ENCODE assay signal across 15 cellular contexts in the genomic region with DNA sequence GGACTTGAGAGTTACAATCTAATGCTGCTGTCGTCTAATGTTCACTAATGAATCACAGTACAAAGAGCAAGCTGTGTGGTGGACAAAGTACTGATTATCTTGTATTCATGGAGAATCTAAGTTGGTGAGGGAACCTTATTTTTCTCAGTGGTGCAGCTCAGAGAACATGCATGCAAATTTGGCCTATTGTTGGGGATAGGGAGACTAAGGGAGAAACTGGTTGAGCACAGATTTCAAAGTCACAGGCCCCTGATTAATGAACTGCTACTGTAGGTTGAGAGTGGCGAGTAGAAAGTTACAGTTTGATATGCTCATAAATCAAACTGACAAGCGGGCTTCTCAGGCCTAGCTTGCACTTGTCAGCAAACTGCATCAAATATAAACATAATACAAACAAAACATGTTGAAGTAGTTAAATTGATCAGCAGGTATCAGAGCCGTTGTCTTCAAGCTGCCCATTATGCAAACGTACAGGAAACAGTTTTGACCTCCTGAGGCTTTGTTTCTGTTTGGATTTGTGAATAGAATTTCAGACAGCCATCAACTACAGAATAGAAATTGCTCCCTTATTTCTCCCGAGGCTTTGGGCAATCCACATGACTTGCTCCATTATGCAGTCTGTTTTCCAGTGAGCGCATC.
DNase-seq lines count a peak whose midpoint lies in the region; ATAC-seq and TF ChIP-seq lines count a peak whose summit lies in the region.
"Had no signal": no experiment of that assay in that cellular context is flagged by ENCODE, and none has a peak within 500 bp of the region (broad histone marks: within the 10 kb centered on the region; RNA-seq: fewer than 3 reads in every experiment).

No MANE protein-coding gene starts in this region.

- CTCF ChIA-PET in Panc1 (lab: Charles Lee): no interaction called here

- 64 to 67% methylated on average over 2 to 4 of the region's 7 CpGs for WGBS in mesodermal cell (ENCODE audit: insufficient coverage in 2 of 2), 2 experiments
- WGBS in heart right ventricle, 2 donors: 66 to 75% methylated on average over 7 of the region's 7 CpGs

- H3K27ac ChIP-seq in Panc1 (ENCODE audit: low read length) (peak overlapping the region; percentile 44; the same call in 1 of the 2 replicates), mesodermal cell (ENCODE audit: low read depth, low read length, severe bottlenecking) (peak overlapping the region; percentile 24), heart right ventricle (no peak overlapping the region)
- H3K27ac ChIP-seq: pancreas, tibial artery had no signal

- BruUV-seq in Panc1 (replicated peaks; lab: Mats Ljungman, UMichigan): no TSS peak

- no peaks in the 10 kb centered on the region for H3K36me3 Mint-ChIP-seq in natural killer cell
- H3K36me3 Mint-ChIP-seq: immature natural killer cell had no signal

- H3K4me3 ChIP-seq in Panc1 (ENCODE audit: low read depth in 2 of 2, low read length in 2 of 2): no peak overlapping the region
- no peak overlapping the region for H3K4me3 ChIP-seq in mesodermal cell (ENCODE audit: extremely low read depth, insufficient read depth, low read length, poor library complexity, severe bottlenecking)
- H3K4me3 ChIP-seq in heart right ventricle: no peak overlapping the region
- H3K4me3 ChIP-seq: K562, pancreas, tibial artery had no signal

- POLR2A ChIA-PET in Panc1 (lab: Charles Lee): interaction anchor here (0.5 kb wide), 1 partner anchor 642 kb away, joined by 4 read pairs; no protein-coding TSS in a partner anchor

- H3K36me3 ChIP-seq in Panc1 (ENCODE audit: control insufficient read depth, insufficient read depth, low read length): no peaks in the 10 kb centered on the region
- H3K36me3 ChIP-seq in mesodermal cell (ENCODE audit: control insufficient read depth, insufficient read depth, low read length): no peaks in the 10 kb centered on the region
- H3K36me3 ChIP-seq in heart right ventricle: no peaks in the 10 kb centered on the region
- H3K36me3 ChIP-seq: pancreas had no signal

- ATAC-seq in HG03520 (IDR thresholded peaks at IDR 0.05; ENCODE audit: unreplicated experiment) (peak; percentile 40), Panc1 (peak; percentile 42; the same call in 1 of the 2 replicates), HG03097 (IDR thresholded peaks at IDR 0.05; ENCODE audit: low FRiP score, unreplicated experiment) (no peak), natural killer cell (no peak), heart right ventricle (no peak)
- ATAC-seq: K562 had no signal

- peaks cover 5% of the 10 kb centered on the region; the same call in 1 of the 2 replicates for H3K4me1 ChIP-seq in Panc1 (ENCODE audit: control insufficient read depth, insufficient read depth, low read length)
- no peaks in the 10 kb centered on the region for H3K4me1 ChIP-seq in mesodermal cell (ENCODE audit: control insufficient read depth, insufficient read depth, low read length, poor library complexity, severe bottlenecking)
- H3K4me1 ChIP-seq in heart right ventricle: no peaks in the 10 kb centered on the region
- H3K4me1 ChIP-seq: pancreas, tibial artery had no signal

- TF ChIP-seq CTCF in Panc1 (IDR thresholded peaks at IDR 0.05) (no peak), natural killer cell (IDR thresholded peaks at IDR 0.05) (no peak), heart right ventricle (IDR thresholded peaks at IDR 0.05) (no peak)

- H3K27me3 Mint-ChIP-seq in natural killer cell (ENCODE audit: low read depth in 2 of 2): no peaks in the 10 kb centered on the region

- H3K9me3 Mint-ChIP-seq in natural killer cell: no peaks in the 10 kb centered on the region

- H3K4me3 Mint-ChIP-seq in natural killer cell: no peak overlapping the region
- H3K4me3 Mint-ChIP-seq: immature natural killer cell had no signal

- DNase-seq in COR-L47 (lab: John Stamatoyannopoulos, UW): peak; percentile 66
- no peak for DNase-seq in Panc1 (ENCODE audit: low read depth, low spot score)
- no peak for DNase-seq in activated CD4-positive, CD25-positive, alpha-beta regulatory T cell (lab: John Stamatoyannopoulos, UW)
- DNase-seq in natural killer cell: no peak
- no peak for DNase-seq in heart right ventricle
- DNase-seq: activated gamma-delta T cell treated with Interleukin-2 at 50 U/mL for 16 hours; immature natural killer cell; NCI-H1436; NK-92 treated with Interleukin-12 subunit alpha and Interleukin-12 subunit beta, amount 100 ng/mL, for 24 hours; pancreas; tibial artery had no signal

- H3K9me3 ChIP-seq in Panc1 (ENCODE audit: control insufficient read depth, insufficient read depth, low read depth, low read length): no peaks in the 10 kb centered on the region
- H3K9me3 ChIP-seq in mesodermal cell (ENCODE audit: control insufficient read depth, low read length): no peaks in the 10 kb centered on the region
- no peaks in the 10 kb centered on the region for H3K9me3 ChIP-seq in heart right ventricle
- H3K9me3 ChIP-seq: pancreas, tibial artery had no signal

- no peaks in the 10 kb centered on the region for H3K4me1 Mint-ChIP-seq in natural killer cell
- H3K4me1 Mint-ChIP-seq: immature natural killer cell had no signal

- H3K27me3 ChIP-seq in Panc1 (ENCODE audit: control insufficient read depth, insufficient read depth, low read length) (no peaks in the 10 kb centered on the region), heart right ventricle (no peaks in the 10 kb centered on the region)
- H3K27me3 ChIP-seq: pancreas, tibial artery had no signal

- intact Hi-C loops in Panc1 (cut with micrococcal nuclease; ENCODE audit: unreplicated experiment): no loop called here
- intact Hi-C loops in natural killer cell (cut with micrococcal nuclease): no loop called here
- intact Hi-C loops in heart right ventricle (cut with DNase I): no loop called here

- in situ Hi-C loops in Panc1 (cut with HindIII; ENCODE audit: low pct_unique_long_range_greater_than_20kb, low sequenced_read_pairs): no loop called here

- no peak overlapping the region for H3K27ac Mint-ChIP-seq in natural killer cell
- H3K27ac Mint-ChIP-seq: immature natural killer cell had no signal

Comparison
In these comparisons a context has a peak if more than half of its experiments do, and no peak if none do; other contexts are left out.
1. ATAC-seq: peak in HG03520 (single experiment) and Panc1 (single experiment); none in HG03097 (single experiment), natural killer cell (0 of 3) and heart right ventricle (0 of 8).
2. H3K27ac ChIP-seq: peak in Panc1 (single experiment) and mesodermal cell (single experiment); none in heart right ventricle (0 of 10).